16 cellular contexts compared by ENCODE assay signal in genomic region chr12:96892104-96892503, GRCh38.
"Had no signal": no experiment of that assay in that cellular context is flagged by ENCODE, and none has a peak within 500 bp of the region (broad histone marks: within the 10 kb centered on the region; RNA-seq: fewer than 3 reads in every experiment).

No MANE protein-coding gene starts in this region.

- H3K4me1 ChIP-seq: upper lobe of right lung had no signal

- DNase-seq: cerebellar nuclear complex; effector memory CD8-positive, alpha-beta T cell; glutamatergic neuron; naive thymus-derived CD4-positive, alpha-beta T cell; stimulated activated CD4-positive, alpha-beta T cell treated with anti-CD3 and anti-CD28 coated beads, Interleukin-2, amount 100 ng/mL, for 24 hours; stimulated activated CD4-positive, alpha-beta T cell treated with anti-CD3 and anti-CD28 coated beads, Interleukin-4, amount 100 ng/mL, for 4 hours; stimulated activated naive B cell treated with anti-CD40 and anti-IgM and Interleukin-4, amounts not matched to agents 10 μg/mL and 1 μg/mL and 100 μg/mL, for 72 hours; stimulated activated naive CD8-positive, alpha-beta T cell treated with anti-CD3 and anti-CD28 coated beads, Interleukin-15, amount 100 ng/mL, for 72 hours; testis; upper lobe of right lung had no signal

- H3K36me3 ChIP-seq: gastroesophageal sphincter, neutrophil, tibial nerve, upper lobe of right lung had no signal

- H3K27me3 ChIP-seq: gastroesophageal sphincter, hepatocyte, testis, tibial nerve had no signal

- FAIRE-seq: colon had no signal

- H3K9me3 ChIP-seq: gastroesophageal sphincter, neutrophil, testis, tibial nerve, upper lobe of right lung had no signal

- H3K4me3 ChIP-seq: gastroesophageal sphincter, hepatocyte, testis, tibial nerve, upper lobe of right lung had no signal

- ATAC-seq: effector memory CD8-positive, alpha-beta T cell; gastroesophageal sphincter; naive thymus-derived CD4-positive, alpha-beta T cell; sciatic nerve; stimulated activated naive B cell treated with anti-CD40 and anti-IgM and Interleukin-4, amounts not matched to agents 10 μg/mL and 1 μg/mL and 100 μg/mL, for 72 hours; stimulated activated naive CD8-positive, alpha-beta T cell treated with anti-CD3 and anti-CD28 coated beads, Interleukin-15, amount 100 ng/mL, for 72 hours; upper lobe of right lung had no signal

- H3K27ac ChIP-seq: gastroesophageal sphincter, hepatocyte, neutrophil, testis, tibial nerve, upper lobe of right lung had no signal
